ENCODE assay signal across 16 cellular contexts in the genomic region with DNA sequence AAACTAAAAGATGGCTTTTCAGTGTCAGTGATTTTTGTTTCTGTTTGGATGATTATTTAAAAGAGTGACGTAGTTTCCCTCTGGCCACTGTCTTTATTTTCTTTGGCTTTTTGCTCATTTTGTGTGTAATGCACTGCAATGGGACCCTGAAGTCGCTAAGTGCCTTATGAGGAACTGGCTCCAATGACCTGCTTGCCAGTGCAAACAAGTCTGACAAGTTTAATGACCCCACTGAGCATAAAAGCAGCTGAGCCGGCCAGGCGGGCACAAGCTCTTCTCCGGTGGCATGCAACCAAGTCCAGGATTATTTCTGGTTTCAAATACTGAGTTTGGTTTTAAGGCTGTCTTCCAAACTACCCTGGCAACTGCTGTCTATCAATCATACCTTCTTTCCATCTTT. TPM values are rescaled to one million over a fixed set of nuclear protein-coding genes. Genes with fewer than 3 reads are reported as not detected.
DNase-seq lines count a peak whose midpoint lies in the region; ATAC-seq and TF ChIP-seq lines count a peak whose summit lies in the region.
"Had no signal": no experiment of that assay in that cellular context is flagged by ENCODE, and none has a peak within 500 bp of the region (broad histone marks: within the 10 kb centered on the region; RNA-seq: fewer than 3 reads in every experiment).

No MANE protein-coding gene starts in this region.

- H3K27ac ChIP-seq in fibroblast of lung (ENCODE audit: insufficient read depth, low read length) = no peak overlapping the region
- no peak overlapping the region for H3K27ac ChIP-seq in osteoblast (ENCODE audit: low read depth, low read length)
- H3K27ac ChIP-seq: gastrocnemius medialis, upper lobe of left lung had no signal

- H3K9me3 ChIP-seq in fibroblast of lung (ENCODE audit: control insufficient read depth, insufficient read depth, low read depth, low read length) (no peaks in the 10 kb centered on the region), osteoblast (ENCODE audit: low read depth, low read length) (no peaks in the 10 kb centered on the region)
- H3K9me3 ChIP-seq: gastrocnemius medialis, upper lobe of left lung had no signal

- H3K79me2 ChIP-seq in fibroblast of lung (ENCODE audit: control insufficient read depth, insufficient read depth, low read length) (no peaks in the 10 kb centered on the region), osteoblast (ENCODE audit: insufficient read depth, low read length) (no peaks in the 10 kb centered on the region)

- in situ Hi-C loops in GM13976 (cut with MboI; ENCODE audit: low sequenced_read_pairs, unreplicated experiment) = no loop called here

- H3K36me3 ChIP-seq in fibroblast of lung (ENCODE audit: control insufficient read depth, insufficient read depth, low read length) (no peaks in the 10 kb centered on the region), osteoblast (ENCODE audit: insufficient read depth, low read length) (no peaks in the 10 kb centered on the region)
- H3K36me3 ChIP-seq: gastrocnemius medialis, upper lobe of left lung had no signal

- H3K4me1 ChIP-seq in fibroblast of lung (ENCODE audit: control insufficient read depth, extremely low read depth, insufficient read depth, low read length) = no peaks in the 10 kb centered on the region
- peaks cover 10% of the 10 kb centered on the region for H3K4me1 ChIP-seq in osteoblast (ENCODE audit: insufficient read depth, low read length)
- H3K4me1 ChIP-seq: gastrocnemius medialis had no signal

- ATAC-seq in GM18519 (IDR thresholded peaks at IDR 0.05; ENCODE audit: low FRiP score, unreplicated experiment) = no peak
- ATAC-seq: activated CD8-positive, alpha-beta T cell treated with anti-CD3 and anti-CD28 coated beads for 36 hours; naive thymus-derived CD8-positive, alpha-beta T cell had no signal

- H4K20me1 ChIP-seq in fibroblast of lung (ENCODE audit: control insufficient read depth, extremely low read depth, insufficient read depth, low read length) (no peaks in the 10 kb centered on the region), osteoblast (ENCODE audit: insufficient read depth, low read length) (no peaks in the 10 kb centered on the region)

- H2AFZ ChIP-seq in fibroblast of lung (ENCODE audit: low read length) (peak overlapping the region; percentile 19), osteoblast (ENCODE audit: low read length) (no peak overlapping the region)

- H3K4me3 ChIP-seq in fibroblast of lung (replicated peaks in 1 of 4; ENCODE audit: control extremely low read depth in 1 of 4, insufficient read depth in 1 of 4, low read depth in 3 of 4, low read length in 4 of 4) (no peak overlapping the region), osteoblast (ENCODE audit: insufficient read depth, low read length) (peak overlapping the region; percentile 34)
- H3K4me3 ChIP-seq: gastrocnemius medialis, upper lobe of left lung had no signal

- H3K9ac ChIP-seq in fibroblast of lung (ENCODE audit: insufficient read depth, low read length) = no peak overlapping the region

- TF ChIP-seq CTCF in fibroblast of lung (conservative IDR thresholded peaks at IDR 0.05 in 1 of 2, IDR thresholded peaks at IDR 0.05 in 1 of 2; ENCODE audit: low read depth in 1 of 2, low read length in 2 of 2) (no peak), osteoblast (IDR thresholded peaks at IDR 0.05; ENCODE audit: extremely low read depth, low read depth, low read length) (no peak), GM13976 (IDR thresholded peaks at IDR 0.05; ENCODE audit: borderline replicate concordance, control extremely low read depth, extremely low read depth, insufficient read depth, missing control alignments) (no peak)

- H3K27me3 ChIP-seq in fibroblast of lung (ENCODE audit: control insufficient read depth, insufficient read depth, low read length) (no peaks in the 10 kb centered on the region), osteoblast (ENCODE audit: insufficient read depth, low read length) (peaks cover 7% of the 10 kb centered on the region)
- H3K27me3 ChIP-seq: gastrocnemius medialis, upper lobe of left lung had no signal

- H3K4me2 ChIP-seq in fibroblast of lung (ENCODE audit: extremely low read depth, insufficient read depth, low read length) = peak overlapping the region; percentile 9
- peak overlapping the region; percentile 68 for H3K4me2 ChIP-seq in osteoblast (ENCODE audit: insufficient read depth, low read length)

- DNase-seq in Daoy (ENCODE audit: low read depth) (peak; percentile 43), NCI-H774 (lab: John Stamatoyannopoulos, UW) (peak; percentile 26), fibroblast of lung (ENCODE audit: low read depth in 2 of 2) (peak; percentile 45 to 52), osteoblast (ENCODE audit: insufficient read length, low spot score, missing footprints) (peak; percentile 75), GM13976 (ENCODE audit: low spot score) (no peak), RKO (ENCODE audit: low spot score) (no peak), NCI-H526 treated with DMSO at 0.1 percent for 48 hours (lab: John Stamatoyannopoulos, UW) (no peak)
- DNase-seq: activated CD8-positive, alpha-beta T cell treated with anti-CD3 and anti-CD28 coated beads for 36 hours; amniotic stem cell; COR-L47; gastrocnemius medialis; naive thymus-derived CD8-positive, alpha-beta T cell; NCI-H1436; stimulated activated CD4-positive, alpha-beta T cell treated with anti-CD3 and anti-CD28 coated beads, Interleukin-4, amount 100 ng/mL, for 24 hours had no signal

RNA-seq across cellular contexts. Expression of a gene that starts 15.6 kb away (rescaled TPM):
- 0.23 and 0.48 TPM in 2 replicates for total RNA-seq in Daoy (2014; rRNA removed; shearing (Covaris generic))
- total RNA-seq in fibroblast of lung = 0.26 and 0.50 TPM in 2 replicates
- polyA plus RNA-seq in fibroblast of lung = 0.25 and 0.52 TPM in 2 replicates
- polyA plus RNA-seq in fibroblast of lung (2012) = 0.17 and 0.37 TPM in 2 replicates
- polyA minus RNA-seq in fibroblast of lung (ENCODE audit: low replicate concordance) = not detected in 2 replicates
- 0.59 and 0.72 TPM in 2 replicates for total RNA-seq in osteoblast
- total RNA-seq: activated CD8-positive, alpha-beta T cell treated with anti-CD3 and anti-CD28 coated beads for 36 hours; naive thymus-derived CD8-positive, alpha-beta T cell had no signal

Comparison
In these comparisons a context has a peak if more than half of its experiments do, and no peak if none do; other contexts are left out.
1. DNase-seq: peak in Daoy (single experiment), NCI-H774 (single experiment), fibroblast of lung (2 of 2) and osteoblast (single experiment); none in GM13976 (single experiment), RKO (single experiment) and NCI-H526 treated with DMSO at 0.1 percent for 48 hours (single experiment).